In genomic region chr16:72891291-72892227, GRCh38 we compare ENCODE assay signal across 1 cellular context.
TF ChIP-seq lines count a peak whose summit lies in the region.

No MANE protein-coding gene starts in this region.

TF ChIP-seq in GM12878, 131 proteins besides CTCF, POLR2A, EP300 and RAD21 (continued from another document):
- no peak for TF ChIP-seq ZNF274 (IDR thresholded peaks at IDR 0.05; ENCODE audit: insufficient read depth, insufficient read length)
- TF ChIP-seq, protein P1, sequence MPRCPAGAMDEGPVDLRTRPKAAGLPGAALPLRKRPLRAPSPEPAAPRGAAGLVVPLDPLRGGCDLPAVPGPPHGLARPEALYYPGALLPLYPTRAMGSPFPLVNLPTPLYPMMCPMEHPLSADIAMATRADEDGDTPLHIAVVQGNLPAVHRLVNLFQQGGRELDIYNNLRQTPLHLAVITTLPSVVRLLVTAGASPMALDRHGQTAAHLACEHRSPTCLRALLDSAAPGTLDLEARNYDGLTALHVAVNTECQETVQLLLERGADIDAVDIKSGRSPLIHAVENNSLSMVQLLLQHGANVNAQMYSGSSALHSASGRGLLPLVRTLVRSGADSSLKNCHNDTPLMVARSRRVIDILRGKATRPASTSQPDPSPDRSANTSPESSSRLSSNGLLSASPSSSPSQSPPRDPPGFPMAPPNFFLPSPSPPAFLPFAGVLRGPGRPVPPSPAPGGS (IDR thresholded peaks at IDR 0.05; ENCODE audit: borderline replicate concordance, insufficient read depth, low read depth, low read length, poor library complexity, severe bottlenecking), result no peak
- TF ChIP-seq RAD51 (IDR thresholded peaks at IDR 0.05), result no peak
- TF ChIP-seq, protein P2, sequence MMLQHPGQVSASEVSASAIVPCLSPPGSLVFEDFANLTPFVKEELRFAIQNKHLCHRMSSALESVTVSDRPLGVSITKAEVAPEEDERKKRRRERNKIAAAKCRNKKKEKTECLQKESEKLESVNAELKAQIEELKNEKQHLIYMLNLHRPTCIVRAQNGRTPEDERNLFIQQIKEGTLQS (IDR thresholded peaks at IDR 0.05; ENCODE audit: borderline replicate concordance, extremely low read depth, low read depth, low read length), result no peak
- TF ChIP-seq NR2F1 (conservative IDR thresholded peaks at IDR 0.05), result no peak
- TF ChIP-seq ESRRA (IDR thresholded peaks at IDR 0.05; ENCODE audit: low read length), result no peak
- TF ChIP-seq ZSCAN29 (IDR thresholded peaks at IDR 0.05), result no peak
- TF ChIP-seq WRNIP1 (IDR thresholded peaks at IDR 0.05; ENCODE audit: borderline replicate concordance, low read depth, low read length), result no peak
- no peak for TF ChIP-seq PML (IDR thresholded peaks at IDR 0.05; ENCODE audit: low read length)
- TF ChIP-seq SMAD1 (IDR thresholded peaks at IDR 0.05; ENCODE audit: low read depth, partially characterized antibody), result no peak
- TF ChIP-seq ZNF384 (IDR thresholded peaks at IDR 0.05; ENCODE audit: borderline replicate concordance, low read depth, low read length), result no peak
- no peak for TF ChIP-seq PRDM15 (CRISPR knock-in tag; IDR thresholded peaks at IDR 0.05)
- no peak for TF ChIP-seq CHD4 (IDR thresholded peaks at IDR 0.05)
